9 cellular contexts compared by ENCODE assay signal in the genomic region with DNA sequence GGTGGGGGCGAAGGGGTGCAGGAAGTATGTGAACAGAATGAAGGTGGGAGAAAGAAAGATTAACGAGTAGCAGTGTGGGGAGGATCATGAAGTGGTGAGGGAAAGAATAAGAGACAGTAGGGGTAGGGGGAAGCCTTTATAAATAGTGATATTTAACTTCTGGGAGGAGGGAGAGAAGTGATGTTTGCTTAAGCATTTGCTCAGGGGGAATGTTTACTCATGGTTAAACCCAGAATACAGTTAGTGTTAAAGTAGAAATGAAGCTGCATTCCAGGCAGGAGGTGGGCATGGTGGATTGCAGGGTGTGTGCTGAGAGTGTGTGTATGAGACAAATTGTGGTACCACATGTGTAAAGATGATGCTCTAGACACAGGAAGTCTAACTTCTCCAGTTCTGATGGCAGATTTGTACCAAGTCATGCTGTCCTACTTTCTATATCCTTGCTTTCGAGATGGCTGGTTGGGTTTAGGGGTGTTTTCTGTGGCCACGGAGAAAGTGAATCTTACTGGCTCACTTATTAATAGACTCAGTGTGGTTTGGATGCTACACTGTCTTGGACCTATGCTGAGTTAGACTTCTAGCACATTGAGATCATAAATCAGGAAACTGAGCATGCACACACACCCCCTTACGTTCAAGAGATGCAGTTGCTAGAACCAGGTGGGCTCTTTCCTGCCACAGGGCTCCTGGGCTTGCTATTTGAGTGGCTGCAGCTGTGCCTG. TPM values are rescaled to one million over a fixed set of nuclear protein-coding genes. Genes with fewer than 3 reads are reported as not detected.
DNase-seq lines count a peak whose midpoint lies in the region; ATAC-seq and TF ChIP-seq lines count a peak whose summit lies in the region.
"Had no signal": no experiment of that assay in that cellular context is flagged by ENCODE, and none has a peak within 500 bp of the region (broad histone marks: within the 10 kb centered on the region; RNA-seq: fewer than 3 reads in every experiment).

No MANE protein-coding gene starts in this region.

- H3K9me3 ChIP-seq in psoas muscle, result no peaks in the 10 kb centered on the region

- peak; percentile 74 to 91 for ATAC-seq in activated naive CD4-positive, alpha-beta T cell treated with anti-CD3 and anti-CD28 coated beads, Interleukin-2, amount 50 U/mL, for 72 hours
- ATAC-seq in HG03196 (IDR thresholded peaks at IDR 0.05; ENCODE audit: unreplicated experiment), result peak; percentile 76
- ATAC-seq in left ventricle myocardium superior, result no peak
- ATAC-seq in psoas muscle, result no peak

- no peaks in the 10 kb centered on the region for H3K9me3 Mint-ChIP-seq in activated naive CD4-positive, alpha-beta T cell treated with anti-CD3 and anti-CD28 coated beads, Interleukin-2, amount 50 U/mL, for 72 hours
- H3K9me3 Mint-ChIP-seq: CD8-positive, alpha-beta memory T cell had no signal

- TF ChIP-seq CTCF in psoas muscle (IDR thresholded peaks at IDR 0.05), result no peak

- H3K4me3 ChIP-seq in psoas muscle, result no peak overlapping the region

- H3K27ac Mint-ChIP-seq in activated naive CD4-positive, alpha-beta T cell treated with anti-CD3 and anti-CD28 coated beads, Interleukin-2, amount 50 U/mL, for 72 hours, result no peak overlapping the region

- H3K36me3 Mint-ChIP-seq in activated naive CD4-positive, alpha-beta T cell treated with anti-CD3 and anti-CD28 coated beads, Interleukin-2, amount 50 U/mL, for 72 hours, result no peaks in the 10 kb centered on the region
- H3K36me3 Mint-ChIP-seq: CD8-positive, alpha-beta memory T cell had no signal

- 65 to 70% (median 69%) methylated on average over 5 of the region's 5 CpGs for WGBS in psoas muscle, 3 donors

- DNase-seq in activated naive CD4-positive, alpha-beta T cell treated with anti-CD3 and anti-CD28 coated beads, Interleukin-2, amount 50 U/mL, for 72 hours (ENCODE audit: low spot score in 2 of 2), result no peak
- DNase-seq in activated naive CD4-positive, alpha-beta T cell treated with anti-CD3 and anti-CD28 coated beads, Interleukin-2, amount 50 U/mL, for 16 hours, result no peak
- DNase-seq in left ventricle myocardium superior (no peak), psoas muscle (no peak), epidermal melanocyte (ENCODE audit: insufficient read length, low spot score) (no peak), NCI-H2196 treated with DMSO at 0.1 percent for 48 hours (lab: John Stamatoyannopoulos, UW; ENCODE audit: unreplicated experiment) (no peak)

- intact Hi-C loops in left ventricle myocardium superior (cut with micrococcal nuclease), result no loop called here
- intact Hi-C loops in psoas muscle (cut with DNase I), result no loop called here

- no peak overlapping the region for H3K27ac ChIP-seq in psoas muscle

- H3K27me3 ChIP-seq in psoas muscle (ENCODE audit: insufficient read depth in 3 of 3, low read length in 2 of 3), result peaks cover 0 to 2% (median 0%) of the 10 kb centered on the region in 3 donors

- no peaks in the 10 kb centered on the region for H3K36me3 ChIP-seq in psoas muscle (ENCODE audit: insufficient read depth in 1 of 2, low read depth in 1 of 2)

- TF ChIP-seq POLR2A in Raji (IDR thresholded peaks at IDR 0.05; ENCODE audit: insufficient read depth, low read depth, low read length), result peak; percentile 55; the same call in 1 of the 2 replicates

- H3K4me1 ChIP-seq in psoas muscle, result no peaks in the 10 kb centered on the region

RNA-seq across cellular contexts. Expression of a gene that starts 10.6 kb away (rescaled TPM):
- 1 to 10 TPM; 3.2 to 3.4 TPM for total RNA-seq in activated naive CD4-positive, alpha-beta T cell treated with anti-CD3 and anti-CD28 coated beads, Interleukin-2, amount 50 U/mL, for 72 hours
- total RNA-seq in left ventricle myocardium superior, result 5.5 TPM
- 10 to 100 TPM; 10.7 to 16.9 (median 12.4) TPM for total RNA-seq in psoas muscle
- 10 to 100 TPM in 1 of 3 donors, 1 to 10 TPM in 2; 6.2 to 11.0 (median 8.3) TPM for polyA plus RNA-seq in psoas muscle

Comparison
In these comparisons a context has a peak if more than half of its experiments do, and no peak if none do; other contexts are left out.
1. ATAC-seq: peak in activated naive CD4-positive, alpha-beta T cell treated with anti-CD3 and anti-CD28 coated beads, Interleukin-2, amount 50 U/mL, for 72 hours (2 of 2) and HG03196 (single experiment); none in left ventricle myocardium superior (single experiment) and psoas muscle (0 of 4).